Comparison of ENCODE assay signal across 1 cellular context in the genomic region with DNA sequence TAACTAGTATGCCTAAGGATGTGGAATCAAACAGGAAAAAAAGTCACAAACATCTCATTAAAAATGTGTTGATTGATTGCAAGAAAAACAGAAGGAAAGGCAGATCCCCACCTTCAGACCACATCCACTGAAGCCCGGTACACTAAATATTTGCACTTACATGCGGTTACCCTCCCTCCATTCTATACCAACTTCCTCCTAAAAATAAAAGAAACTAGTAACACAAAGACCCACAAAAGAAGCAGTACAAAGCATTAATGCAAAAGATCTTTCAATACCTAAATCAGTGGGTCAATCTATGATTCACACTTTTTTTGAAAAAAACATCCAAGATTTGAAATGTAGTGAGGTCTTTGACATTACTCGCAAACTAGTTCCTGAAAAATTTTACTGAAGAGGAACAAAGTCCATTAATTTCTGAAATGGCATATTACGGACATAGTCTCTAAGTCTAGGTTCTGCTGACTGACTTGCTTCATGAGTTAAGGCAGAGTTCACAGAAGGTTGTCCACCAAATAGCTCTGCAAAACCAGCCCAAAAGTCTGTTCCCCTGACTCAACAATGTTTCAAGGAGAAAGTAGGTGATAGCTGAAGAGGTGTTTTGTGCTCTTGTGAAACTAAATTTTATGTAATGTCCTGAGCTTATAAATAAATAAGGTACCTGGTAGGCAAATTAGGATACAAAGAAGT.
TF ChIP-seq lines count a peak whose summit lies in the region.

No MANE protein-coding gene starts in this region.

TF ChIP-seq in HCT116, 20 proteins besides CTCF, POLR2A, EP300 and RAD21 (continued from another document):
- TF ChIP-seq, protein P1, sequence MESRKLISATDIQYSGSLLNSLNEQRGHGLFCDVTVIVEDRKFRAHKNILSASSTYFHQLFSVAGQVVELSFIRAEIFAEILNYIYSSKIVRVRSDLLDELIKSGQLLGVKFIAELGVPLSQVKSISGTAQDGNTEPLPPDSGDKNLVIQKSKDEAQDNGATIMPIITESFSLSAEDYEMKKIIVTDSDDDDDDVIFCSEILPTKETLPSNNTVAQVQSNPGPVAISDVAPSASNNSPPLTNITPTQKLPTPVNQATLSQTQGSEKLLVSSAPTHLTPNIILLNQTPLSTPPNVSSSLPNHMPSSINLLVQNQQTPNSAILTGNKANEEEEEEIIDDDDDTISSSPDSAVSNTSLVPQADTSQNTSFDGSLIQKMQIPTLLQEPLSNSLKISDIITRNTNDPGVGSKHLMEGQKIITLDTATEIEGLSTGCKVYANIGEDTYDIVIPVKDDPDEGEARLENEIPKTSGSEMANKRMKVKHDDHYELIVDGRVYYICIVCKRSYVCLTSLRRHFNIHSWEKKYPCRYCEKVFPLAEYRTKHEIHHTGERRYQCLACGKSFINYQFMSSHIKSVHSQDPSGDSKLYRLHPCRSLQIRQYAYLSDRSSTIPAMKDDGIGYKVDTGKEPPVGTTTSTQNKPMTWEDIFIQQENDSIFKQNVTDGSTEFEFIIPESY (IDR thresholded peaks at IDR 0.05; ENCODE audit: extremely low read depth, insufficient replicate concordance, low read length), result no peak
- TF ChIP-seq EZH2phosphoT487 (IDR thresholded peaks at IDR 0.05; ENCODE audit: borderline replicate concordance), result no peak
- no peak for TF ChIP-seq ELF1 (IDR thresholded peaks at IDR 0.05; ENCODE audit: borderline replicate concordance, low read depth)
- TF ChIP-seq SIN3A (IDR thresholded peaks at IDR 0.05; ENCODE audit: low read depth), result no peak
- TF ChIP-seq TCF7L2 (IDR thresholded peaks at IDR 0.05; ENCODE audit: borderline replicate concordance, extremely low read depth, insufficient read depth, insufficient read length), result no peak
- TF ChIP-seq, protein P2, sequence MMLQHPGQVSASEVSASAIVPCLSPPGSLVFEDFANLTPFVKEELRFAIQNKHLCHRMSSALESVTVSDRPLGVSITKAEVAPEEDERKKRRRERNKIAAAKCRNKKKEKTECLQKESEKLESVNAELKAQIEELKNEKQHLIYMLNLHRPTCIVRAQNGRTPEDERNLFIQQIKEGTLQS (IDR thresholded peaks at IDR 0.05), result no peak
- TF ChIP-seq JUND (IDR thresholded peaks at IDR 0.05), result no peak
- no peak for TF ChIP-seq ZNF274 (IDR thresholded peaks at IDR 0.05; ENCODE audit: low read depth, low read length)
- no peak for TF ChIP-seq EGR1 (IDR thresholded peaks at IDR 0.05; ENCODE audit: low read depth)
